Comparison of ENCODE assay signal across 8 cellular contexts in the genomic region with DNA sequence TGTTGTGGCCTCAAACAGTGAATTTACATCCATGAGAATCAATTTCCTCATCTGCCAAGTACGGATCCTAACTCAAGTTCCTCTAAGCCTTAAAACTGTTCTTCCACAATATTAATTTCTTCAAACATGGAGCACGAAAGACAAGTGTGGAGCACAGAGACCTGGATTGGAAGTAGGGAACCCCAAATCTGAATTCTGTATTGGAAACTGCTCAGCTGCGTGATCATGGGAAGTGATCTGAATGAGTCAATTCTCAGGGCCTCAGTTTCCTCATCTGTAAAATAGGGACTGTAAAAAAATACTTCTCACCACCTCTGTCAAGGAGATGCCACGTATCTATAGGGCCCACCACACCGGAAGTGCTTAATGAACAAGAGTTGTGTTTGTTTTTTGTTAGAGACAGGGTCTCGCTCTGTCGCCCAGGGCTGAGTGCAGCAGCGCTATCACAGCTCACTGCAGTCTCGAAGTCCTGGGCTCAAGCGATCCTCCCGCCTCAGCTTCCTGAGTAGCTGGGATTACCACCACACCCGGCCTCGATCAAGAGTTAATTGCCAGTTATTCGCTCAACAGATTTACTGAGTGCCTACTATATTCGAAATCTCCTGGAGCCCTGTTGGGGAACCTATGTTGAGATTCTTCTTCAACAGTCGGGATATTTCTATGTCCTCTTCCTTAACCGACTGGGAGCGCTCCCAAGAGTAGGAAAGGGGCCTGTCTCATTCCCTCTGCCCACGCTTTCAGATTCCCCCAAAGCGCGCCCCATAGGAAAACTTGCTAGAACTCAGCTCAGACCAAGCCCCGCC. TPM values are rescaled to one million over a fixed set of nuclear protein-coding genes. Genes with fewer than 3 reads are reported as not detected.
DNase-seq lines count a peak whose midpoint lies in the region; ATAC-seq, FAIRE-seq and TF ChIP-seq lines count a peak whose summit lies in the region.

No MANE protein-coding gene starts in this region.

- TF ChIP-seq POLR2A in endothelial cell of umbilical vein (IDR thresholded peaks at IDR 0.05; ENCODE audit: low read depth, low read length): no peak
- no peak for TF ChIP-seq POLR2A in ovary (IDR thresholded peaks at IDR 0.05)

- TF ChIP-seq EP300 in ovary (IDR thresholded peaks at IDR 0.05): no peak

- H3K36me3 ChIP-seq in PC-3 (ENCODE audit: low read depth, low read length) (peaks cover 12% of the 10 kb centered on the region; the same call in 1 of the 2 replicates), endothelial cell of umbilical vein (ENCODE audit: control insufficient read depth in 2 of 2, extremely low read depth in 1 of 2, insufficient read depth in 2 of 2, low read length in 2 of 2) (peaks cover 9 to 12% of the 10 kb centered on the region in 2 experiments), ovary (no peaks in the 10 kb centered on the region), small intestine (ENCODE audit: control insufficient read depth in 2 of 2, insufficient read depth in 2 of 2, low read length in 2 of 2) (peaks cover 4 to 5% of the 10 kb centered on the region in 2 donors)

- H3K4me3 ChIP-seq in PC-3 (ENCODE audit: low read length) (peak overlapping the region; percentile 97), endothelial cell of umbilical vein (replicated peaks in 1 of 3; ENCODE audit: insufficient read depth in 1 of 3, low read depth in 1 of 3, low read length in 3 of 3) (peak overlapping the region; percentile 4 to 58 (median 29)), ovary (peak overlapping the region; percentile 36), small intestine (ENCODE audit: low read depth in 1 of 2, low read length in 2 of 2) (peak overlapping the region in 1 of 2 donors; percentile 85)

- intact Hi-C loops in Calu3 (cut with micrococcal nuclease; ENCODE audit: unreplicated experiment): loop anchor here (10.0 kb wide), 1 partner anchor 138 kb away; no protein-coding TSS in a partner anchor
- intact Hi-C loops in PC-3 (cut with micrococcal nuclease): loop anchor here (2.0 kb wide), 1 partner anchor 22 kb away; no protein-coding TSS in a partner anchor
- intact Hi-C loops in endothelial cell of umbilical vein (cut with micrococcal nuclease): loop anchor here (1.0 to 10.0 kb wide), 6 partner anchors 9 to 362 kb away; partner anchors contain the start of genes AKT2, C19orf47, PLD3 and SERTAD1
- intact Hi-C loops in ovary (cut with DNase I): no loop called here

- dilution Hi-C loops in endothelial cell of umbilical vein (cut with MboI; ENCODE audit: extremely low pct_ligation_motif_present, low sequenced_read_pairs): no loop called here

- peaks cover 67% of the 10 kb centered on the region for H3K36me3 Mint-ChIP-seq in Calu3 (ENCODE audit: insufficient read depth, unreplicated experiment)

- H3K9me2 ChIP-seq in PC-3 (replicated peaks; ENCODE audit: low read length): no peaks in the 10 kb centered on the region

- peaks cover 25% of the 10 kb centered on the region for H3K4me1 Mint-ChIP-seq in Calu3 (ENCODE audit: low read depth, unreplicated experiment)

- H3F3A ChIP-seq in PC-3 (ENCODE audit: low read length, unreplicated experiment): no peaks in the 10 kb centered on the region

- peak overlapping the region; percentile 90 for H3K4me3 Mint-ChIP-seq in Calu3 (ENCODE audit: low read depth, unreplicated experiment)

- H3K4me1 ChIP-seq in PC-3 (ENCODE audit: insufficient read depth, low read length) (peaks cover 12% of the 10 kb centered on the region; the same call in 1 of the 2 replicates), endothelial cell of umbilical vein (ENCODE audit: control insufficient read depth, extremely low read depth, insufficient read depth, low read length) (peaks cover 9% of the 10 kb centered on the region), ovary (ENCODE audit: insufficient read depth) (peaks cover 2% of the 10 kb centered on the region), small intestine (ENCODE audit: control insufficient read depth in 2 of 2, insufficient read depth in 1 of 2, low read depth in 1 of 2, low read length in 1 of 2) (peaks cover 0 to 3% of the 10 kb centered on the region in 2 donors)

- H3K9ac ChIP-seq in PC-3 (ENCODE audit: low read length): peak overlapping the region; percentile 80
- peak overlapping the region; percentile 50 for H3K9ac ChIP-seq in endothelial cell of umbilical vein (replicated peaks; ENCODE audit: extremely low read depth, insufficient read depth, low read length)

- no peak for DNase-seq in Calu3
- DNase-seq in PC-3: no peak
- DNase-seq in endothelial cell of umbilical vein (ENCODE audit: low read depth, low spot score): no peak
- DNase-seq in ovary: no peak
- DNase-seq in small intestine: no peak

- peaks cover 9% of the 10 kb centered on the region; the same call in 1 of the 2 replicates for H4K20me1 ChIP-seq in PC-3 (ENCODE audit: low read length)
- no peaks in the 10 kb centered on the region for H4K20me1 ChIP-seq in endothelial cell of umbilical vein (replicated peaks; ENCODE audit: control insufficient read depth, extremely low read depth, insufficient read depth, low read length)

- TF ChIP-seq CTCF in Calu3 (IDR thresholded peaks at IDR 0.05; ENCODE audit: unreplicated experiment): no peak
- no peak for TF ChIP-seq CTCF in PC-3 (conservative IDR thresholded peaks at IDR 0.05; ENCODE audit: low read depth, low read length)
- TF ChIP-seq CTCF in endothelial cell of umbilical vein (IDR thresholded peaks at IDR 0.05; ENCODE audit: extremely low read depth in 1 of 2, insufficient read depth in 1 of 2, low read depth in 1 of 2, low read length in 2 of 2): no peak
- TF ChIP-seq CTCF in ovary (IDR thresholded peaks at IDR 0.05): no peak

- peak overlapping the region; percentile 66; the same call in 1 of the 2 replicates for H2AFZ ChIP-seq in PC-3 (ENCODE audit: low read length)
- H2AFZ ChIP-seq in endothelial cell of umbilical vein (ENCODE audit: low read depth, low read length): no peak overlapping the region

- H3K27me3 ChIP-seq in PC-3 (ENCODE audit: low read length): no peaks in the 10 kb centered on the region
- no peaks in the 10 kb centered on the region for H3K27me3 ChIP-seq in endothelial cell of umbilical vein (ENCODE audit: control insufficient read depth in 2 of 2, insufficient read depth in 2 of 2, low read length in 2 of 2)
- H3K27me3 ChIP-seq in ovary: no peaks in the 10 kb centered on the region
- no peaks in the 10 kb centered on the region for H3K27me3 ChIP-seq in small intestine (ENCODE audit: control insufficient read depth in 2 of 2, insufficient read depth in 2 of 2, low read length in 2 of 2)

- H3K27me3 Mint-ChIP-seq in Calu3 (ENCODE audit: unreplicated experiment): no peaks in the 10 kb centered on the region

- H3K79me2 ChIP-seq in PC-3 (ENCODE audit: low read length) (peaks cover 31% of the 10 kb centered on the region), endothelial cell of umbilical vein (ENCODE audit: control insufficient read depth, insufficient read depth, low read length) (peaks cover 29% of the 10 kb centered on the region)

- CTCF ChIA-PET in Calu3 (lab: Charles Lee) (interaction anchor here (0.5 to 2.3 kb wide), 12 partner anchors 9 to 164 kb away, joined by 3 to 18 read pairs (median 6); partner anchors contain the start of genes BLVRB, PRX and SERTAD1), PC-3 (lab: Charles Lee) (interaction anchor here (0.7 to 1.0 kb wide), 2 partner anchors 22 kb away, joined by 3 read pairs; no protein-coding TSS in a partner anchor), endothelial cell of umbilical vein (lab: Charles Lee) (interaction anchor here (0.7 to 4.1 kb wide), 14 partner anchors 9 to 192 kb away, joined by 3 to 37 read pairs (median 5); partner anchors contain the start of genes BLVRB, PRX and SERTAD1)

- H3K9me3 ChIP-seq in PC-3 (ENCODE audit: low read length) (no peaks in the 10 kb centered on the region), endothelial cell of umbilical vein (replicated peaks; ENCODE audit: control insufficient read depth, insufficient read depth, low read length) (no peaks in the 10 kb centered on the region), ovary (no peaks in the 10 kb centered on the region), small intestine (ENCODE audit: control insufficient read depth, low read depth) (no peaks in the 10 kb centered on the region)

- no peaks in the 10 kb centered on the region for H3K9me3 Mint-ChIP-seq in Calu3 (ENCODE audit: low read depth, unreplicated experiment)

- BruUV-seq in Calu3 (replicated peaks; lab: Mats Ljungman, UMichigan): no TSS peak
- BruUV-seq in PC-3 (replicated peaks; lab: Mats Ljungman, UMichigan): no TSS peak
- TSS peak; percentile 35 for BruUV-seq in endothelial cell of umbilical vein (replicated peaks; lab: Mats Ljungman, UMichigan)

- 11 to 13% (median 12%) methylated on average over 22 of the region's 22 CpGs for WGBS in ovary, 3 donors
- WGBS in small intestine, 3 donors: 16 to 21% (median 18%) methylated on average over 22 of the region's 22 CpGs

- FAIRE-seq in endothelial cell of umbilical vein (lab: Jason Lieb, UNC): no peak
- FAIRE-seq in small intestine (lab: Jason Lieb, UNC): no peak

- peak overlapping the region; percentile 92 for H3K27ac Mint-ChIP-seq in Calu3 (ENCODE audit: unreplicated experiment)

- no peaks in the 10 kb centered on the region for H3K9me1 ChIP-seq in endothelial cell of umbilical vein (replicated peaks; ENCODE audit: control insufficient read depth, extremely low read depth, insufficient read depth, low read length)

- H3K4me2 ChIP-seq in PC-3 (ENCODE audit: low read length): peak overlapping the region; percentile 97
- peak overlapping the region; percentile 65 for H3K4me2 ChIP-seq in endothelial cell of umbilical vein (ENCODE audit: insufficient read depth, low read length)

- ATAC-seq in PC-3 (no peak), esophagus mucosa (no peak), GM21576 (IDR thresholded peaks at IDR 0.05; ENCODE audit: unreplicated experiment) (no peak), GM19455 (IDR thresholded peaks at IDR 0.05; ENCODE audit: unreplicated experiment) (no peak)

- POLR2A ChIA-PET in PC-3 (lab: Charles Lee; ENCODE audit: unreplicated experiment): interaction anchor here (1.3 kb wide), 1 partner anchor 16 kb away, joined by 3 read pairs; the partner anchor contains the start of gene SERTAD1
- POLR2A ChIA-PET in endothelial cell of umbilical vein (lab: Charles Lee): interaction anchor here (1.6 to 2.6 kb wide), 5 partner anchors 9 to 23 kb away, joined by 4 to 15 read pairs (median 13); partner anchors contain the start of genes BLVRB and SERTAD1

- H3K27ac ChIP-seq in PC-3 (ENCODE audit: low read length) (peak overlapping the region; percentile 21; the same call in 1 of the 2 replicates), endothelial cell of umbilical vein (ENCODE audit: insufficient read depth, low read depth, low read length) (peak overlapping the region; percentile 23), ovary (peak overlapping the region; percentile 45 to 86), small intestine (ENCODE audit: low read depth in 1 of 2, low read length in 1 of 2) (peak overlapping the region in 1 of 2 donors; percentile 78)

RNA-seq across cellular contexts. Expression of gene SERTAD3, which starts 1.6 kb away (rescaled TPM):
- total RNA-seq in Calu3 (2022) (51.9 and 56.7 TPM in 2 replicates), PC-3 (2014; rRNA removed) (7.9 and 12.9 TPM in 2 replicates), endothelial cell of umbilical vein (29.9 and 32.0 TPM in 2 replicates), ovary (10 to 100 TPM; 19.6 to 55.0 (median 39.2) TPM), esophagus mucosa (20.7 TPM)
- polyA plus RNA-seq in endothelial cell of umbilical vein (13.3 and 17.7 TPM in 2 replicates), ovary (10 to 100 TPM; 17.3 to 19.9 TPM), small intestine (10 to 100 TPM; 21.3 to 31.3 (median 28.6) TPM)
- 8.6 and 8.9 TPM in 2 replicates for polyA plus RNA-seq in endothelial cell of umbilical vein (2011; cell fraction: cytosol; rRNA removed)
- 6.5 and 8.4 TPM in 2 replicates for polyA plus RNA-seq in endothelial cell of umbilical vein (2011; cell fraction: nucleus; rRNA removed)
- 15.3 and 16.0 TPM in 2 replicates for polyA plus RNA-seq in endothelial cell of umbilical vein (2012)
- 21.9 and 25.6 TPM in 2 replicates for polyA minus RNA-seq in endothelial cell of umbilical vein
- polyA minus RNA-seq in endothelial cell of umbilical vein (2011; cell fraction: cytosol; rRNA and poly(A)+ RNA removed): 15.1 TPM
- polyA minus RNA-seq in endothelial cell of umbilical vein (2011; cell fraction: nucleus; rRNA and poly(A)+ RNA removed): 5.7 and 6.0 TPM in 2 replicates

RNA-seq across cellular contexts. Expression of gene SERTAD1, which starts 16.7 kb away (rescaled TPM):
- total RNA-seq in Calu3 (2022): 12.3 and 15.4 TPM in 2 replicates
- total RNA-seq in PC-3 (2014; rRNA removed): 16.1 and 16.8 TPM in 2 replicates
- 8.8 and 10.0 TPM in 2 replicates for total RNA-seq in endothelial cell of umbilical vein
- 15.3 and 16.9 TPM in 2 replicates for polyA plus RNA-seq in endothelial cell of umbilical vein
- polyA plus RNA-seq in endothelial cell of umbilical vein (2011; cell fraction: cytosol; rRNA removed): 10.6 and 12.1 TPM in 2 replicates
- 6.6 and 8.6 TPM in 2 replicates for polyA plus RNA-seq in endothelial cell of umbilical vein (2011; cell fraction: nucleus; rRNA removed)
- 11.6 and 11.8 TPM in 2 replicates for polyA plus RNA-seq in endothelial cell of umbilical vein (2012)
- polyA minus RNA-seq in endothelial cell of umbilical vein: 3.6 and 4.4 TPM in 2 replicates
- polyA minus RNA-seq in endothelial cell of umbilical vein (2011; cell fraction: cytosol; rRNA and poly(A)+ RNA removed): 5.2 TPM
- polyA minus RNA-seq in endothelial cell of umbilical vein (2011; cell fraction: nucleus; rRNA and poly(A)+ RNA removed): 2.4 and 3.7 TPM in 2 replicates
- total RNA-seq in ovary: 10 to 100 TPM in 5 of 7 donors, 1 to 10 TPM in 2; 6.9 to 15.2 (median 11.5) TPM
- 1 to 10 TPM; 2.3 to 7.3 TPM for polyA plus RNA-seq in ovary
- total RNA-seq in esophagus mucosa: 14.7 TPM
- 10 to 100 TPM; 15.7 to 29.7 (median 29.5) TPM for polyA plus RNA-seq in small intestine

RNA-seq across cellular contexts. Expression of gene BLVRB, which starts 23.0 kb away (rescaled TPM):
- total RNA-seq in Calu3 (2022) (107 and 118 TPM in 2 replicates), PC-3 (2014; rRNA removed) (196 and 246 TPM in 2 replicates), endothelial cell of umbilical vein (30.8 and 35.8 TPM in 2 replicates), ovary (100 to 1,000 TPM in 2 of 7 donors, 10 to 100 TPM in 5; 64.0 to 135 (median 75.5) TPM), esophagus mucosa (119 TPM)
- polyA plus RNA-seq in endothelial cell of umbilical vein (113 and 175 TPM in 2 replicates), ovary (10 to 100 TPM; 16.8 to 88.5 TPM), small intestine (100 to 1,000 TPM; 197 to 206 (median 205) TPM)
- polyA plus RNA-seq in endothelial cell of umbilical vein (2011; cell fraction: cytosol; rRNA removed): 58.0 and 66.5 TPM in 2 replicates
- polyA plus RNA-seq in endothelial cell of umbilical vein (2011; cell fraction: nucleus; rRNA removed): 19.0 and 26.5 TPM in 2 replicates
- 51.8 and 82.9 TPM in 2 replicates for polyA plus RNA-seq in endothelial cell of umbilical vein (2012)
- 35.6 and 40.8 TPM in 2 replicates for polyA minus RNA-seq in endothelial cell of umbilical vein
- 107 TPM for polyA minus RNA-seq in endothelial cell of umbilical vein (2011; cell fraction: cytosol; rRNA and poly(A)+ RNA removed)
- polyA minus RNA-seq in endothelial cell of umbilical vein (2011; cell fraction: nucleus; rRNA and poly(A)+ RNA removed): 9.9 and 14.9 TPM in 2 replicates

RNA-seq across cellular contexts. Expression of gene SPTBN4, which starts 24.3 kb away (rescaled TPM):
- total RNA-seq in Calu3 (2022) (0.80 and 1.3 TPM in 2 replicates), PC-3 (2014; rRNA removed) (0.81 and 1.9 TPM in 2 replicates), endothelial cell of umbilical vein (not detected in 2 replicates), ovary (10 to 100 TPM in 1 of 7 donors, 1 to 10 TPM in 6; 3.5 to 11.6 (median 7.3) TPM), esophagus mucosa (0.20 TPM)
- polyA plus RNA-seq in endothelial cell of umbilical vein (0.03 and 0.33 TPM in 2 replicates), ovary (1 to 10 TPM; 2.2 to 5.0 TPM), small intestine (1 to 10 TPM in 2 of 3 donors, not detected in 1; 1.1 to 1.8 TPM)
- polyA plus RNA-seq in endothelial cell of umbilical vein (2011; cell fraction: cytosol; rRNA removed): 0.03 and 0.16 TPM in 2 replicates
- not detected in 2 replicates for polyA plus RNA-seq in endothelial cell of umbilical vein (2011; cell fraction: nucleus; rRNA removed)
- polyA plus RNA-seq in endothelial cell of umbilical vein (2012): 0.26 and 0.33 TPM in 2 replicates
- polyA minus RNA-seq in endothelial cell of umbilical vein: not detected in 2 replicates
- 1.7 TPM for polyA minus RNA-seq in endothelial cell of umbilical vein (2011; cell fraction: cytosol; rRNA and poly(A)+ RNA removed)
- not detected in 2 replicates for polyA minus RNA-seq in endothelial cell of umbilical vein (2011; cell fraction: nucleus; rRNA and poly(A)+ RNA removed)

RNA-seq across cellular contexts. Expression of gene PRX, which starts 29.4 kb away (rescaled TPM):
- total RNA-seq in Calu3 (2022): 1.6 and 1.8 TPM in 2 replicates
- total RNA-seq in PC-3 (2014; rRNA removed): 2.2 and 2.7 TPM in 2 replicates
- 1.3 and 1.7 TPM in 2 replicates for total RNA-seq in endothelial cell of umbilical vein
- polyA plus RNA-seq in endothelial cell of umbilical vein: 0.43 and 0.80 TPM in 2 replicates
- polyA plus RNA-seq in endothelial cell of umbilical vein (2011; cell fraction: cytosol; rRNA removed): 0.92 and 1.2 TPM in 2 replicates
- 1.1 and 1.3 TPM in 2 replicates for polyA plus RNA-seq in endothelial cell of umbilical vein (2011; cell fraction: nucleus; rRNA removed)
- polyA plus RNA-seq in endothelial cell of umbilical vein (2012): 0.75 and 1.7 TPM in 2 replicates
- 0.36 and 0.53 TPM in 2 replicates for polyA minus RNA-seq in endothelial cell of umbilical vein
- polyA minus RNA-seq in endothelial cell of umbilical vein (2011; cell fraction: cytosol; rRNA and poly(A)+ RNA removed): 0.20 TPM
- 0.29 and 0.34 TPM in 2 replicates for polyA minus RNA-seq in endothelial cell of umbilical vein (2011; cell fraction: nucleus; rRNA and poly(A)+ RNA removed)
- 1 to 10 TPM; 2.8 to 8.8 (median 6.9) TPM for total RNA-seq in ovary
- 1 to 10 TPM; 1.7 to 8.4 TPM for polyA plus RNA-seq in ovary
- total RNA-seq in esophagus mucosa: 0.80 TPM
- polyA plus RNA-seq in small intestine: 1 to 10 TPM in 1 of 3 donors, under 1 TPM in 2; 0.45 to 1.9 (median 0.81) TPM

Comparison
In these comparisons a context has a peak if more than half of its experiments do, and no peak if none do; other contexts are left out.
1. intact Hi-C loops: an anchor here in Calu3 (10.0 kb wide), PC-3 (2.0 kb wide) and endothelial cell of umbilical vein (1.0 to 10.0 kb wide); none called in ovary.